ENCODE assay signal across 9 cellular contexts in the genomic region with DNA sequence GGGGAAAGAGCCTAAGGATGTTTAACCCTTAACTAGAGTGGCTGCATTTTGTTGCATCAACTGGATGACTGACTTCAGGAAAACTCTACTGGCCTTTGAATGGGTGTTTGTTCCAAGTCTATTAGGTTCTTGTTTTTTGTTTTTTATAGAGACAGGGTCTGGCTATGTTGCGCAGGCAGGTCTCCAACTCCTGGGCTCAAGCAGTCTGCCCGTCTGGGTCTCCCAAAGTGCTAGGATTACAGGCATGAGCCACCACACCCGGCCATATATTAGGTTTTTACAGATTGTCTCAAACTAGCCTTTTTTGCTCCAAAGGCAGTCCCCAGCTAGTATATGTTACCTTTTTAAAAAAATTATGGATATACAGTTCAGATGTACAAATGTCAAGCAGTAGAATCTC. TPM values are rescaled to one million over a fixed set of nuclear protein-coding genes. Genes with fewer than 3 reads are reported as not detected.
A peak's percentile ranks its signal among the peaks of the same experiment; 100 is the strongest.
DNase-seq lines count a peak whose midpoint lies in the region; ATAC-seq and TF ChIP-seq lines count a peak whose summit lies in the region.
"Had no signal": no experiment of that assay in that cellular context is flagged by ENCODE, and none has a peak within 500 bp of the region (broad histone marks: within the 10 kb centered on the region; RNA-seq: fewer than 3 reads in every experiment).

No MANE protein-coding gene starts in this region.

- DNase-seq in GM12864 (ENCODE audit: low read depth) (no peak), T-cell (no peak), foreskin fibroblast (no peak), gastrocnemius medialis (no peak), head of caudate nucleus (no peak), OCI-M2 (lab: John Stamatoyannopoulos, UW; ENCODE audit: unreplicated experiment) (no peak), HUDEP-2 (lab: John Stamatoyannopoulos, UW; ENCODE audit: unreplicated experiment in 76 of 76) (no peak)
- DNase-seq: SHP77 treated with DMSO at 0.1 percent for 48 hours had no signal

- H3K4me3 Mint-ChIP-seq in T-cell: peak overlapping the region; percentile 82 to 87 (median 86)

- H3K4me3 ChIP-seq in GM12864 (ENCODE audit: low read depth, low read length): peak overlapping the region; percentile 70
- peak overlapping the region; percentile 77 to 86 for H3K4me3 ChIP-seq in foreskin fibroblast (ENCODE audit: low read depth in 1 of 2, low read length in 2 of 2)
- H3K4me3 ChIP-seq in gastrocnemius medialis: peak overlapping the region; percentile 78 to 93 (median 84)

- H3K36me3 Mint-ChIP-seq in T-cell: peaks cover 13% of the 10 kb centered on the region

- H3K27me3 Mint-ChIP-seq in T-cell: no peaks in the 10 kb centered on the region

- no peaks in the 10 kb centered on the region for H3K27me3 ChIP-seq in gastrocnemius medialis

- TF ChIP-seq CTCF in GM12864 (IDR thresholded peaks at IDR 0.05; ENCODE audit: low read depth, low read length, missing control alignments) (no peak), foreskin fibroblast (IDR thresholded peaks at IDR 0.05; ENCODE audit: low read depth, low read length) (no peak), gastrocnemius medialis (IDR thresholded peaks at IDR 0.05 in 4 of 5, conservative IDR thresholded peaks at IDR 0.05 in 1 of 5) (no peak)

- H3K27ac Mint-ChIP-seq in T-cell: peak overlapping the region; percentile 88 to 90

- H3K4me1 Mint-ChIP-seq in T-cell: peaks cover 45 to 52% (median 51%) of the 10 kb centered on the region in 3 donors

- peak overlapping the region; percentile 96 to 100 (median 98) for H3K27ac ChIP-seq in gastrocnemius medialis

- no peak for TF ChIP-seq POLR2A in gastrocnemius medialis (IDR thresholded peaks at IDR 0.05)

- CTCF ChIA-PET in T-cell (lab: Charles Lee): interaction anchor here in 1 of 2 donors (1.0 kb wide), 1 partner anchor 223 kb away, joined by 3 read pairs; the partner anchor contains the start of gene CABIN1

- in situ Hi-C loops in gastrocnemius medialis (cut with MboI; ENCODE audit: low sequenced_read_pairs in 4 of 4): no loop called here

- POLR2A ChIA-PET in T-cell (lab: Charles Lee): no interaction called here

- H3K9me3 Mint-ChIP-seq in T-cell: no peaks in the 10 kb centered on the region

- H3K9me3 ChIP-seq in gastrocnemius medialis: no peaks in the 10 kb centered on the region

- no peak for ATAC-seq in T-cell (replicated peaks in 1 of 4)
- no peak for ATAC-seq in gastrocnemius medialis
- ATAC-seq in HG03521 (IDR thresholded peaks at IDR 0.05; ENCODE audit: unreplicated experiment): no peak

- peaks cover 27 to 34% of the 10 kb centered on the region in 2 donors for H3K4me1 ChIP-seq in gastrocnemius medialis

- intact Hi-C loops in gastrocnemius medialis (cut with DNase I; ENCODE audit: low total_unique reads): loop anchor here (2.0 to 5.0 kb wide), 4 partner anchors 19 to 124 kb away; partner anchors contain the start of gene ZNF70
- intact Hi-C loops in head of caudate nucleus (cut with DNase I): no loop called here

- peaks cover 0 to 10% of the 10 kb centered on the region in 2 donors for H3K36me3 ChIP-seq in gastrocnemius medialis

RNA-seq across cellular contexts. Expression of gene SMARCB1, which starts 1.1 kb away (rescaled TPM):
- 10 to 100 TPM; 50.2 to 57.7 (median 54.3) TPM for total RNA-seq in T-cell
- total RNA-seq in gastrocnemius medialis: 10 to 100 TPM; 37.8 to 65.6 (median 55.2) TPM

RNA-seq across cellular contexts. Expression of gene MMP11, which starts 15.3 kb away (rescaled TPM):
- 1 to 10 TPM; 1.6 to 5.3 (median 2.5) TPM for total RNA-seq in T-cell
- total RNA-seq in gastrocnemius medialis: 1 to 10 TPM in 2 of 4 donors, under 1 TPM in 1, not detected in 1; 0.91 to 3.6 (median 1.4) TPM

RNA-seq across cellular contexts. Expression of gene CHCHD10, which starts 20.1 kb away (rescaled TPM):
- total RNA-seq in T-cell: 10 to 100 TPM; 26.1 to 66.3 (median 63.2) TPM
- total RNA-seq in gastrocnemius medialis: 100 to 1,000 TPM; 157 to 290 (median 181) TPM

RNA-seq across cellular contexts. Expression of gene C22orf15, which starts 25.1 kb away (rescaled TPM):
- total RNA-seq in T-cell: 1 to 10 TPM in 4 of 5 donors, under 1 TPM in 1; 0.58 to 2.2 (median 1.9) TPM
- not detected for total RNA-seq in gastrocnemius medialis

RNA-seq across cellular contexts. Expression of gene VPREB3, which starts 33.7 kb away (rescaled TPM):
- total RNA-seq in T-cell (1 to 10 TPM in 4 of 5 donors, not detected in 1; 1.5 to 2.6 (median 1.7) TPM), gastrocnemius medialis (1 to 10 TPM in 1 of 4 donors, not detected in 3; 1.1 TPM)
